ENCODE assay signal across 2 cellular contexts in genomic region chr16:31190818-31191444, GRCh38.
TF ChIP-seq lines count a peak whose summit lies in the region.

No MANE protein-coding gene starts in this region.

TF ChIP-seq in GM23338, 12 proteins besides CTCF, POLR2A, EP300 and RAD21:
- TF ChIP-seq REST (IDR thresholded peaks at IDR 0.05; ENCODE audit: unreplicated experiment): no peak
- no peak for TF ChIP-seq ZNF331 (CRISPR knock-in tag; IDR thresholded peaks at IDR 0.05; ENCODE audit: low read depth)
- TF ChIP-seq EZH2 (IDR thresholded peaks at IDR 0.05; ENCODE audit: low read depth, unreplicated experiment): no peak
- no peak for TF ChIP-seq ZNF114 (CRISPR knock-in tag; IDR thresholded peaks at IDR 0.05)
- no peak for TF ChIP-seq POLR2AphosphoS5 (IDR thresholded peaks at IDR 0.05; ENCODE audit: low read depth)
- TF ChIP-seq NANOG (IDR thresholded peaks at IDR 0.05; ENCODE audit: borderline replicate concordance): no peak
- TF ChIP-seq JUNB (IDR thresholded peaks at IDR 0.05; ENCODE audit: unreplicated experiment): no peak
- TF ChIP-seq ZNF462 (CRISPR knock-in tag; IDR thresholded peaks at IDR 0.05): no peak
- no peak for TF ChIP-seq STAT1 (IDR thresholded peaks at IDR 0.05; ENCODE audit: unreplicated experiment)
- no peak for TF ChIP-seq EZH2phosphoT487 (IDR thresholded peaks at IDR 0.05; ENCODE audit: unreplicated experiment)
- no peak for TF ChIP-seq ETS1 (IDR thresholded peaks at IDR 0.05)
- no peak for TF ChIP-seq CREB1 (CRISPR knock-in tag; IDR thresholded peaks at IDR 0.05; ENCODE audit: low read depth)

TF ChIP-seq in K562, 482 proteins besides CTCF, POLR2A, EP300 and RAD21 (continues in another document):
- TF ChIP-seq ZNF507 (tag; conservative IDR thresholded peaks at IDR 0.05): no peak
- TF ChIP-seq MYC (IDR thresholded peaks at IDR 0.05; ENCODE audit: low read depth, low read length): no peak
- no peak for TF ChIP-seq MYC (CRISPR knock-in tag; IDR thresholded peaks at IDR 0.05; ENCODE audit: borderline replicate concordance, low read depth)
- TF ChIP-seq PCBP1 (IDR thresholded peaks at IDR 0.05; ENCODE audit: low read depth, low read length, poor library complexity, severe bottlenecking): no peak
- no peak for TF ChIP-seq MTA1 (IDR thresholded peaks at IDR 0.05; ENCODE audit: borderline replicate concordance)
- TF ChIP-seq ILF3 (IDR thresholded peaks at IDR 0.05; ENCODE audit: borderline replicate concordance): peak; percentile 84; the same call in 1 of the 2 replicates
- TF ChIP-seq THAP7 (CRISPR knock-in tag; IDR thresholded peaks at IDR 0.05): no peak
- peak; percentile 57 for TF ChIP-seq POLR2B (IDR thresholded peaks at IDR 0.05; ENCODE audit: low read depth, partially characterized antibody)
- TF ChIP-seq ZNF764 (CRISPR knock-in tag; IDR thresholded peaks at IDR 0.05; ENCODE audit: low read depth): no peak
- TF ChIP-seq ARID2 (IDR thresholded peaks at IDR 0.05): no peak
- TF ChIP-seq FOXK1 (CRISPR knock-in tag; IDR thresholded peaks at IDR 0.05; ENCODE audit: borderline replicate concordance): 0 out of 2 replicates have a peak, but pooled peaks have one; percentile 1
- TF ChIP-seq E2F8 (IDR thresholded peaks at IDR 0.05; ENCODE audit: low read depth, partially characterized antibody): peak; percentile 24
- TF ChIP-seq ZBTB49 (CRISPR knock-in tag; IDR thresholded peaks at IDR 0.05; ENCODE audit: borderline replicate concordance): no peak
- TF ChIP-seq FOXP4 (CRISPR knock-in tag; IDR thresholded peaks at IDR 0.05; ENCODE audit: borderline replicate concordance): no peak
- TF ChIP-seq THRAP3 (IDR thresholded peaks at IDR 0.05; ENCODE audit: borderline replicate concordance): no peak
- no peak for TF ChIP-seq ZNF436 (CRISPR knock-in tag; IDR thresholded peaks at IDR 0.05)
- TF ChIP-seq HLTF (IDR thresholded peaks at IDR 0.05): no peak
- 0 out of 4 replicates have a peak, but pooled peaks of 1 of the 2 experiments have one; percentile 39 for TF ChIP-seq BCLAF1 (IDR thresholded peaks at IDR 0.05; ENCODE audit: borderline replicate concordance in 1 of 2, control insufficient read depth in 1 of 2, low read depth in 2 of 2, low read length in 1 of 2)
- no peak for TF ChIP-seq ZC3H8 (IDR thresholded peaks at IDR 0.05)
- no peak for TF ChIP-seq E2F6 (IDR thresholded peaks at IDR 0.05; ENCODE audit: borderline replicate concordance in 1 of 2, extremely low read depth in 1 of 2, insufficient read depth in 1 of 2, insufficient read length in 1 of 2, low read depth in 1 of 2, low read length in 1 of 2, poor library complexity in 1 of 2, severe bottlenecking in 1 of 2)
- no peak for TF ChIP-seq CCNT2 (IDR thresholded peaks at IDR 0.05; ENCODE audit: borderline replicate concordance, extremely low read depth, insufficient read length, low read depth, low read length)
- TF ChIP-seq HBP1 (CRISPR knock-in tag; IDR thresholded peaks at IDR 0.05): no peak
- no peak for TF ChIP-seq MIER1 (IDR thresholded peaks at IDR 0.05; ENCODE audit: low read depth)
- peak; percentile 90 for TF ChIP-seq THRB (CRISPR knock-in tag; conservative IDR thresholded peaks at IDR 0.05)
- no peak for TF ChIP-seq ZNF449 (CRISPR knock-in tag; IDR thresholded peaks at IDR 0.05)
